1 cellular context compared by ENCODE assay signal in genomic region chr5:17225551-17225950, GRCh38.
TF ChIP-seq lines count a peak whose summit lies in the region.

No MANE protein-coding gene starts in this region.

TF ChIP-seq in GM12878, 131 proteins besides CTCF, POLR2A, EP300 and RAD21:
- TF ChIP-seq POLR2AphosphoS2 (IDR thresholded peaks at IDR 0.05; ENCODE audit: low read depth, low read length) (0 out of 2 replicates have a peak, but pooled peaks have one; percentile 35), GATAD2B (conservative IDR thresholded peaks at IDR 0.05; ENCODE audit: low read depth) (0 out of 2 replicates have a peak, but pooled peaks have one; percentile 7), MLLT1 (IDR thresholded peaks at IDR 0.05) (peak; percentile 94), NKRF (conservative IDR thresholded peaks at IDR 0.05) (0 out of 2 replicates have a peak, but pooled peaks have one; percentile 3), E2F4 (IDR thresholded peaks at IDR 0.05; ENCODE audit: low read depth, low read length) (no peak)
